Comparison of ENCODE assay signal across 22 cellular contexts in genomic region chr10:112336556-112337201, GRCh38. TPM values are rescaled to one million over a fixed set of nuclear protein-coding genes. Genes with fewer than 3 reads are reported as not detected.
DNase-seq lines count a peak whose midpoint lies in the region; ATAC-seq, FAIRE-seq and TF ChIP-seq lines count a peak whose summit lies in the region.
"Had no signal": no experiment of that assay in that cellular context is flagged by ENCODE, and none has a peak within 500 bp of the region (broad histone marks: within the 10 kb centered on the region; RNA-seq: fewer than 3 reads in every experiment).

No MANE protein-coding gene starts in this region.

- H3K9me1 ChIP-seq in K562 (ENCODE audit: control insufficient read depth, insufficient read depth, low read length) = no peaks in the 10 kb centered on the region

- H3K27me3 ChIP-seq in K562 (ENCODE audit: control insufficient read depth in 2 of 2, insufficient read depth in 2 of 2, low read length in 2 of 2) = peaks cover 0 to 3% of the 10 kb centered on the region in 2 experiments; a peak in 2 of 5 replicates
- H3K27me3 ChIP-seq: BE2C, MG63 had no signal

- BruUV-seq in K562 (replicated peaks; lab: Mats Ljungman, UMichigan) = no TSS peak

- no peak for TF ChIP-seq CTCF in K562 (IDR thresholded peaks at IDR 0.05 in 2 of 3, conservative IDR thresholded peaks at IDR 0.05 in 1 of 3; ENCODE audit: insufficient read depth in 2 of 3, low read depth in 1 of 3, low read length in 3 of 3)
- TF ChIP-seq CTCF in fibroblast of pulmonary artery (IDR thresholded peaks at IDR 0.05; ENCODE audit: low read length, missing control alignments) = no peak
- no peak for TF ChIP-seq CTCF in mucosa of descending colon (IDR thresholded peaks at IDR 0.05)

- FAIRE-seq in K562 (lab: Jason Lieb, UNC) = no peak
- FAIRE-seq: GM12878, RCC 7860 had no signal

- in situ Hi-C loops in K562 (cut with MboI) = no loop called here

- intact Hi-C loops in K562 (cut with micrococcal nuclease) = no loop called here
- intact Hi-C loops in mucosa of descending colon (cut with DNase I, micrococcal nuclease) = no loop called here

- no peak overlapping the region for H3K4me2 ChIP-seq in K562 (ENCODE audit: insufficient read depth, low read length)

- no peak for TF ChIP-seq EP300 in K562 (IDR thresholded peaks at IDR 0.05; ENCODE audit: low read length)

- no peak for ATAC-seq in K562
- peak; percentile 44 for ATAC-seq in mucosa of descending colon
- ATAC-seq: GM12878 had no signal

- 35% methylated on average over 4 of the region's 5 CpGs for WGBS in K562 (ENCODE audit: insufficient coverage, low coverage, missing lambda C conversion rate)

- no peak overlapping the region for H3K9ac ChIP-seq in K562 (ENCODE audit: insufficient read depth in 1 of 2, low read depth in 2 of 2, low read length in 2 of 2)
- H3K9ac ChIP-seq: GM23248 had no signal

- H3K4me1 ChIP-seq in K562 (replicated peaks in 1 of 2; ENCODE audit: control insufficient read depth in 2 of 2, insufficient read depth in 2 of 2, low read length in 2 of 2) (peaks cover 0 to 7% of the 10 kb centered on the region in 2 experiments; a peak in 2 of 5 replicates), mucosa of descending colon (ENCODE audit: low read depth) (peaks cover 33% of the 10 kb centered on the region)

- TF ChIP-seq POLR2A in K562 (conservative IDR thresholded peaks at IDR 0.05) = no peak

- POLR2A ChIA-PET in K562 (lab: Yijun Ruan, JAX) = no interaction called here

- no peak overlapping the region for H3K27ac ChIP-seq in K562 (ENCODE audit: extremely low read depth, low read depth, low read length)
- H3K27ac ChIP-seq: GM23248, HL-60 had no signal

- H3K4me3 ChIP-seq in K562 = no peak overlapping the region
- H3K4me3 ChIP-seq in fibroblast of pulmonary artery (replicated peaks; ENCODE audit: low read depth, low read length) = no peak overlapping the region
- no peak overlapping the region for H3K4me3 ChIP-seq in mucosa of descending colon
- H3K4me3 ChIP-seq: GM12878, GM23248, MG63 had no signal

- H2AFZ ChIP-seq in K562 (ENCODE audit: low read depth, low read length) = no peak overlapping the region
- H2AFZ ChIP-seq: GM23248 had no signal

- H3K36me3 ChIP-seq in K562 (ENCODE audit: control insufficient read depth, insufficient read depth, low read length) (no peaks in the 10 kb centered on the region), mucosa of descending colon (ENCODE audit: low read depth) (no peaks in the 10 kb centered on the region)
- H3K36me3 ChIP-seq: BE2C, MG63 had no signal

- TF ChIP-seq RAD21 in K562 (CRISPR knock-in tag; conservative IDR thresholded peaks at IDR 0.05 in 1 of 2, IDR thresholded peaks at IDR 0.05 in 1 of 2) = no peak

- H3K9me3 ChIP-seq in K562 (replicated peaks; ENCODE audit: control insufficient read depth, insufficient read depth, low read depth, low read length) (no peaks in the 10 kb centered on the region), mucosa of descending colon (no peaks in the 10 kb centered on the region)
- H3K9me3 ChIP-seq: BE2C, MG63 had no signal

- CTCF ChIA-PET in K562 (lab: Yijun Ruan, JAX; ENCODE audit: low intra/inter-chr PET ratio) = no interaction called here

- no peaks in the 10 kb centered on the region for H4K20me1 ChIP-seq in K562 (replicated peaks; ENCODE audit: control insufficient read depth, insufficient read depth, low read length)

- DNase-seq in K562 (ENCODE audit: extremely low read depth in 1 of 4, low spot score in 3 of 4) (no peak), fibroblast of pulmonary artery (ENCODE audit: low read depth) (peak; percentile 16), mucosa of descending colon (peak in 1 of 3 donors; percentile 59), NCI-H345 treated with DMSO at 0.1 percent for 48 hours (lab: John Stamatoyannopoulos, UW; ENCODE audit: unreplicated experiment) (no peak), AML-193 (lab: John Stamatoyannopoulos, UW) (no peak), medulla oblongata (ENCODE audit: extremely low spot score) (no peak), NCI-H82 treated with DMSO at 0.1 percent for 48 hours (lab: John Stamatoyannopoulos, UW; ENCODE audit: unreplicated experiment) (no peak)
- DNase-seq: BE2C; CD4-positive, alpha-beta memory T cell; DMS79; HFFc6; KG1; MG63; NCI-H1105; NCI-H1694 treated with DMSO at 0.1 percent for 48 hours; NCI-H345; SHP77 treated with DMSO at 0.1 percent for 48 hours had no signal

- H3K79me2 ChIP-seq in K562 (ENCODE audit: control insufficient read depth, insufficient read depth, low read length) = no peaks in the 10 kb centered on the region

TF ChIP-seq in K562, 482 proteins besides CTCF, POLR2A, EP300 and RAD21:
- TF ChIP-seq RBM25 (IDR thresholded peaks at IDR 0.05; ENCODE audit: low read depth, low read length, severe bottlenecking) (peak; percentile 77), SIN3B (IDR thresholded peaks at IDR 0.05; ENCODE audit: low read depth) (no peak)

RNA-seq across cellular contexts. Expression of gene ACSL5, which starts 37.2 kb away (rescaled TPM):
- total RNA-seq in K562 (2011; cell fraction: chromatin; rRNA removed; ENCODE audit: low replicate concordance) = 0.25 and 1.2 TPM in 2 replicates
- total RNA-seq in K562 (2011; cell fraction: nucleolus; rRNA removed) = 0.26 and 1.2 TPM in 2 replicates
- 0.81 and 0.92 TPM in 2 replicates for total RNA-seq in K562 (2011; cell fraction: nucleoplasm; rRNA removed)
- total RNA-seq in K562 (2014; rRNA removed) (0.45 and 0.54 TPM in 2 replicates), K562 (2014; rRNA removed; fragmentation: Illumina TruSeq; extraction: Trizol) (0.45 and 0.65 TPM in 2 replicates), K562 (2015; rRNA removed; fragmentation: Illumina TruSeq; extraction: Trizol) (1.2 and 1.4 TPM in 2 replicates), K562 (2021) (0.47 and 0.51 TPM in 2 replicates), mucosa of descending colon (100 to 1,000 TPM; 125 to 312 (median 258) TPM)
- polyA plus RNA-seq in K562 (2011; rRNA removed) (0.82 and 1.4 TPM in 2 replicates), K562 (2014; fragmentation: Illumina TruSeq; extraction: Trizol) (0.78 and 0.83 TPM in 2 replicates), K562 (2014; fragmentation: Nextera tagmentation; extraction: Ambion mirVana) (under 1 TPM; 0.53 to 0.55 TPM), K562 (2014; rRNA removed) (0.19 and 0.51 TPM in 2 replicates)
- polyA plus RNA-seq in K562 (2011; cell fraction: cytosol; rRNA removed) = 0.39 and 1.0 TPM in 2 replicates
- 1.4 and 2.2 TPM in 2 replicates for polyA plus RNA-seq in K562 (2011; cell fraction: nucleus; rRNA removed)
- 0.51 and 1.1 TPM in 2 replicates for polyA plus RNA-seq in K562 (2012)
- 1.2 and 2.4 TPM in 2 replicates for polyA minus RNA-seq in K562 (2011; rRNA and poly(A)+ RNA removed)
- 1.6 TPM in 1 of 2 replicates, not detected in the other for polyA minus RNA-seq in K562 (2011; cell fraction: cytosol; rRNA and poly(A)+ RNA removed)
- polyA minus RNA-seq in K562 (2011; cell fraction: nucleus; rRNA and poly(A)+ RNA removed) = 0.40 and 0.56 TPM in 2 replicates

RNA-seq across cellular contexts. Expression of gene TECTB, which starts 53.5 kb away (rescaled TPM):
- total RNA-seq in K562 (2011; cell fraction: chromatin; rRNA removed; ENCODE audit: low replicate concordance) = not detected in 2 replicates
- not detected in 2 replicates for total RNA-seq in K562 (2011; cell fraction: nucleolus; rRNA removed)
- total RNA-seq in K562 (2011; cell fraction: nucleoplasm; rRNA removed) = not detected in 2 replicates
- total RNA-seq in K562 (2014; rRNA removed) = not detected in 2 replicates
- not detected in 2 replicates for total RNA-seq in K562 (2014; rRNA removed; fragmentation: Illumina TruSeq; extraction: Trizol)
- not detected in 2 replicates for total RNA-seq in K562 (2015; rRNA removed; fragmentation: Illumina TruSeq; extraction: Trizol)
- total RNA-seq in K562 (2021) = not detected in 2 replicates
- not detected in 2 replicates for polyA plus RNA-seq in K562 (2011; rRNA removed)
- polyA plus RNA-seq in K562 (2011; cell fraction: cytosol; rRNA removed) = not detected in 2 replicates
- not detected in 2 replicates for polyA plus RNA-seq in K562 (2011; cell fraction: nucleus; rRNA removed)
- polyA plus RNA-seq in K562 (2012) = not detected in 2 replicates
- polyA plus RNA-seq in K562 (2014; fragmentation: Illumina TruSeq; extraction: Trizol) = not detected in 2 replicates
- not detected for polyA plus RNA-seq in K562 (2014; fragmentation: Nextera tagmentation; extraction: Ambion mirVana)
- polyA plus RNA-seq in K562 (2014; rRNA removed) = not detected in 2 replicates
- polyA minus RNA-seq in K562 (2011; rRNA and poly(A)+ RNA removed) = not detected in 2 replicates
- not detected in 2 replicates for polyA minus RNA-seq in K562 (2011; cell fraction: cytosol; rRNA and poly(A)+ RNA removed)
- not detected in 2 replicates for polyA minus RNA-seq in K562 (2011; cell fraction: nucleus; rRNA and poly(A)+ RNA removed)
- total RNA-seq in mucosa of descending colon = not detected
- total RNA-seq: CD4-positive, alpha-beta memory T cell; G401; GM12878; GM23248; HFFc6 had no signal
- polyA plus RNA-seq: CD4-positive, alpha-beta memory T cell; GM12878 had no signal

Comparison
In these comparisons a context has a peak if more than half of its experiments do, and no peak if none do; other contexts are left out.
1. RNA of gene ACSL5, which starts 37.2 kb away (total RNA-seq): 125 to 312 TPM in mucosa of descending colon; 0.25 to 1.4 TPM in K562; every median in the first group is over 10 times any median in the second.